In genomic region chr10:109743141-109744120, GRCh38 we compare ENCODE assay signal across 19 cellular contexts.
"Had no signal": no experiment of that assay in that cellular context is flagged by ENCODE, and none has a peak within 500 bp of the region (broad histone marks: within the 10 kb centered on the region; RNA-seq: fewer than 3 reads in every experiment).

No MANE protein-coding gene starts in this region.

- H3K9me3 Mint-ChIP-seq: activated naive CD4-positive, alpha-beta T cell treated with anti-CD3 and anti-CD28 coated beads for 36 hours; activated naive CD8-positive, alpha-beta T cell treated with anti-CD3 and anti-CD28 coated beads, Interleukin-2, amount 50 U/mL, for 24 hours; effector memory CD8-positive, alpha-beta T cell; immature natural killer cell; mesothelial cell of epicardium; neural crest cell; stimulated activated naive B cell treated with anti-CD40 and anti-IgM and Interleukin-4, amounts not matched to agents 10 μg/mL and 1 μg/mL and 100 μg/mL, for 72 hours had no signal

- H3K4me1 ChIP-seq: heart left ventricle, lower lobe of right lung had no signal

- H3K27me3 ChIP-seq: heart left ventricle, ovary, transverse colon had no signal

- ATAC-seq: activated naive CD8-positive, alpha-beta T cell treated with anti-CD3 and anti-CD28 coated beads, Interleukin-2, amount 50 U/mL, for 24 hours; effector memory CD8-positive, alpha-beta T cell; heart left ventricle; lower lobe of right lung; sciatic nerve; stimulated activated naive B cell treated with anti-CD40 and anti-IgM and Interleukin-4, amounts not matched to agents 10 μg/mL and 1 μg/mL and 100 μg/mL, for 72 hours had no signal

- H3K9me3 ChIP-seq: heart left ventricle, lower lobe of right lung, ovary, transverse colon had no signal

- H3K4me3 ChIP-seq: heart left ventricle, lower lobe of right lung, ovary, transverse colon had no signal

- H3K36me3 ChIP-seq: heart left ventricle, lower lobe of right lung, ovary, transverse colon had no signal

- H3K4me1 Mint-ChIP-seq: activated naive CD8-positive, alpha-beta T cell treated with anti-CD3 and anti-CD28 coated beads, Interleukin-2, amount 50 U/mL, for 24 hours; immature natural killer cell; stimulated activated naive B cell treated with anti-CD40 and anti-IgM and Interleukin-4, amounts not matched to agents 10 μg/mL and 1 μg/mL and 100 μg/mL, for 72 hours had no signal

- H3K27ac Mint-ChIP-seq: activated naive CD4-positive, alpha-beta T cell treated with anti-CD3 and anti-CD28 coated beads for 36 hours; activated naive CD8-positive, alpha-beta T cell treated with anti-CD3 and anti-CD28 coated beads, Interleukin-2, amount 50 U/mL, for 24 hours; effector memory CD8-positive, alpha-beta T cell; immature natural killer cell; mesothelial cell of epicardium; stimulated activated naive B cell treated with anti-CD40 and anti-IgM and Interleukin-4, amounts not matched to agents 10 μg/mL and 1 μg/mL and 100 μg/mL, for 72 hours had no signal

- H3K36me3 Mint-ChIP-seq: immature natural killer cell; mesothelial cell of epicardium; stimulated activated naive B cell treated with anti-CD40 and anti-IgM and Interleukin-4, amounts not matched to agents 10 μg/mL and 1 μg/mL and 100 μg/mL, for 72 hours had no signal

- H3K27ac ChIP-seq: epithelial cell of prostate, heart left ventricle, lower lobe of right lung, ovary had no signal

- DNase-seq: activated CD4-positive, alpha-beta T cell treated with anti-CD3 and anti-CD28 coated beads for 1 hour; activated CD4-positive, alpha-beta T cell treated with anti-CD3 and anti-CD28 coated beads, Interleukin-2, amount 50 U/mL, for 4 hours; activated naive CD4-positive, alpha-beta T cell treated with anti-CD3 and anti-CD28 coated beads for 36 hours; activated naive CD8-positive, alpha-beta T cell treated with anti-CD3 and anti-CD28 coated beads, Interleukin-2, amount 50 U/mL, for 24 hours; activated T-cell treated with anti-CD3 and anti-CD28 coated beads for 4 hours; dermis blood vessel endothelial cell; effector memory CD8-positive, alpha-beta T cell; heart left ventricle; immature natural killer cell; lower lobe of right lung; ovary; stimulated activated CD4-positive, alpha-beta T cell treated with anti-CD3 and anti-CD28 coated beads, Interleukin-2, amount 100 ng/mL, for 48 hours; stimulated activated naive B cell treated with anti-CD40 and anti-IgM and Interleukin-4, amounts not matched to agents 10 μg/mL and 1 μg/mL and 100 μg/mL, for 72 hours; substantia nigra; transverse colon had no signal

- H3K4me3 Mint-ChIP-seq: activated naive CD4-positive, alpha-beta T cell treated with anti-CD3 and anti-CD28 coated beads for 36 hours; activated naive CD8-positive, alpha-beta T cell treated with anti-CD3 and anti-CD28 coated beads, Interleukin-2, amount 50 U/mL, for 24 hours; effector memory CD8-positive, alpha-beta T cell; immature natural killer cell; mesothelial cell of epicardium; neural crest cell; stimulated activated naive B cell treated with anti-CD40 and anti-IgM and Interleukin-4, amounts not matched to agents 10 μg/mL and 1 μg/mL and 100 μg/mL, for 72 hours had no signal
